29 cellular contexts compared by ENCODE assay signal in the genomic region with DNA sequence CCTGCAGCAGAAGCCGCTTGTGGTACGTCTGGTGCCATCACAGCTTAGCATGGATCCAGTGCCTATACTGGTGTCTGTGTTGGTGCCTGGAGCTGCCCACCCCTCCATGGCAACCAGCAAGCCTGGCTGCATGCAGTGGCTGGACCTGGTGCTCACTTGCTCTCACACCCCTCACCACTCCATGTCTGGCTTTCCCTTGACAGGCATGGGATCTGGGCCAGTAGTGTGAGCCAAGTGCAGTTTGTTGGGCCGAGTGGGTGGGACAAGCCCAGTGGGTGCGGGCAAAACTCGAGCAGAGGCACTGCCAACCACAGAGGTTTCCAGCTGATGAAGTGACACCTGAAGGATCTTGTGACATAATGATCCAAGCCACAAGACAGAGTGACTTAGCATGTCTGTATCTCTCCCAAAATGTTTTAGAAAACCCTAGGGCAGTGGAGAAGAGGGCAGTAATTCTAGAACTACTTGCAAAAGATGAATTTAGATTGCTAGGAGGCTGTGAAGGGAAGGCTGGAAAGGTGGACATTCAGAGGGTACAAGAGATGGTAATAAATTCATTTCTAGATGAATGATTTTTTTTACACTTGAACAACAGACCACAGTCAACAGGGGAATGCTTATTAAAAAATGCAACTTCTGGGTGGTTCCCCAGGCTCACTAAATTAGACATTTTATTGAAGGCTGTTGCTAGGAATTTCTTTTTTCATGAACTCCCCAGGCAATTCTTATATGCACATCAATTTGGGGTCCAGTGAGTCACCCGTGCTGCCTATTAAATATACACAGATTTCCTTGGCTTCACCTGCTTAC.
DNase-seq lines count a peak whose midpoint lies in the region; ATAC-seq and TF ChIP-seq lines count a peak whose summit lies in the region.
"Had no signal": no experiment of that assay in that cellular context is flagged by ENCODE, and none has a peak within 500 bp of the region (broad histone marks: within the 10 kb centered on the region; RNA-seq: fewer than 3 reads in every experiment).

No MANE protein-coding gene starts in this region.

- H2BK12ac ChIP-seq in mesenchymal stem cell (ENCODE audit: low read length in 2 of 2): no peak overlapping the region

- peak overlapping the region in 1 of 2 experiments; percentile 80 for H3K23ac ChIP-seq in mesenchymal stem cell (ENCODE audit: low read length in 2 of 2)

- no peaks in the 10 kb centered on the region for H3K4me1 ChIP-seq in mesenchymal stem cell (ENCODE audit: control insufficient read depth, insufficient read depth, low read depth, low read length)
- H3K4me1 ChIP-seq: ascending aorta, right atrium auricular region, testis had no signal

- DNase-seq in coronary artery (ENCODE audit: low spot score) (peak; percentile 70), DMS79 (lab: John Stamatoyannopoulos, UW) (no peak), mesenchymal stem cell (no peak)
- no peak for DNase-seq in activated T-cell treated with anti-CD3 and anti-CD28 coated beads, Interleukin-2, amount 50 U/mL, for 72 hours
- DNase-seq: activated B cell treated with CpG ODN at 0.5 μM for 24 hours; activated CD4-positive, alpha-beta T cell treated with anti-CD3 and anti-CD28 coated beads, Interleukin-2, amount 10 ng/mL, durations not matched to agents 7 days and 5 days; activated effector memory CD4-positive, alpha-beta T cell treated with anti-CD3 and anti-CD28 coated beads, Interleukin-2, amount 50 U/mL, for 16 hours; activated naive CD8-positive, alpha-beta T cell treated with anti-CD3 and anti-CD28 coated beads for 36 hours; activated T-cell treated with anti-CD3 and anti-CD28 coated beads, Interleukin-2, amount 50 U/mL, for 1 hour; caudate nucleus; CD4-positive, alpha-beta memory T cell; mesendoderm; MM.1S; NCI-H1417; NCI-H2029; NCI-H524 treated with DMSO at 0.1 percent for 48 hours; SK-N-SH; stimulated activated CD4-positive, alpha-beta T cell treated with anti-CD3 and anti-CD28 coated beads, Interleukin-1b, Interleukin-23, amount 100 ng/mL, for 48 hours; testis had no signal

- no peaks in the 10 kb centered on the region for H3K79me1 ChIP-seq in mesenchymal stem cell (replicated peaks; ENCODE audit: low read length, poor library complexity, severe bottlenecking)

- H3K27ac Mint-ChIP-seq in activated T-cell treated with anti-CD3 and anti-CD28 coated beads, Interleukin-2, amount 50 U/mL, for 72 hours: no peak overlapping the region
- H3K27ac Mint-ChIP-seq: activated B cell treated with CpG ODN at 0.5 μM for 24 hours; activated CD4-positive, alpha-beta T cell treated with anti-CD3 and anti-CD28 coated beads, Interleukin-2, amount 10 ng/mL, durations not matched to agents 7 days and 5 days; activated naive CD8-positive, alpha-beta T cell treated with anti-CD3 and anti-CD28 coated beads for 36 hours; CD4-positive, alpha-beta memory T cell; stimulated activated naive CD8-positive, alpha-beta T cell treated with anti-CD3 and anti-CD28 coated beads, Interleukin-15, Interleukin-2, amounts not matched to agents 100 ng/mL and 50 ng/mL, for 24 hours had no signal

- H3K4me2 ChIP-seq in mesenchymal stem cell (ENCODE audit: low read length, poor library complexity, severe bottlenecking): no peak overlapping the region
- H3K4me2 ChIP-seq: KMS-11, SK-N-SH, smooth muscle cell had no signal

- no peak overlapping the region for H3K14ac ChIP-seq in mesenchymal stem cell (ENCODE audit: low read length in 2 of 2)

- no peaks in the 10 kb centered on the region for H3K4me1 Mint-ChIP-seq in activated T-cell treated with anti-CD3 and anti-CD28 coated beads, Interleukin-2, amount 50 U/mL, for 72 hours (ENCODE audit: low read depth)
- H3K4me1 Mint-ChIP-seq: activated B cell treated with CpG ODN at 0.5 μM for 24 hours; activated CD4-positive, alpha-beta T cell treated with anti-CD3 and anti-CD28 coated beads, Interleukin-2, amount 10 ng/mL, durations not matched to agents 7 days and 5 days; activated naive CD8-positive, alpha-beta T cell treated with anti-CD3 and anti-CD28 coated beads for 36 hours; CD4-positive, alpha-beta memory T cell had no signal

- no peaks in the 10 kb centered on the region for H3K27me3 ChIP-seq in mesenchymal stem cell (ENCODE audit: control insufficient read depth in 1 of 2, insufficient read depth in 1 of 2, low read length in 2 of 2)
- H3K27me3 ChIP-seq: ascending aorta, right atrium auricular region, testis had no signal

- H2BK5ac ChIP-seq in mesenchymal stem cell (ENCODE audit: low read depth, low read length, poor library complexity, severe bottlenecking): no peak overlapping the region

- H3K4me3 ChIP-seq in coronary artery (no peak overlapping the region), mesenchymal stem cell (ENCODE audit: insufficient read depth in 1 of 2, low read depth in 1 of 2, low read length in 2 of 2) (no peak overlapping the region)
- H3K4me3 ChIP-seq: ascending aorta, right atrium auricular region, smooth muscle cell, testis had no signal

- H3K36me3 Mint-ChIP-seq in activated T-cell treated with anti-CD3 and anti-CD28 coated beads, Interleukin-2, amount 50 U/mL, for 72 hours (ENCODE audit: insufficient read depth in 2 of 2): peaks cover 0 to 2% of the 10 kb centered on the region in 2 donors
- H3K36me3 Mint-ChIP-seq: activated naive CD8-positive, alpha-beta T cell treated with anti-CD3 and anti-CD28 coated beads for 36 hours; CD4-positive, alpha-beta memory T cell had no signal

- H2BK120ac ChIP-seq in mesenchymal stem cell (ENCODE audit: low read depth, low read length): no peak overlapping the region

- no peak overlapping the region for H2AFZ ChIP-seq in mesenchymal stem cell (ENCODE audit: low read depth, low read length)

- H3K4me3 Mint-ChIP-seq in activated T-cell treated with anti-CD3 and anti-CD28 coated beads, Interleukin-2, amount 50 U/mL, for 72 hours: no peak overlapping the region
- H3K4me3 Mint-ChIP-seq: activated B cell treated with CpG ODN at 0.5 μM for 24 hours; activated CD4-positive, alpha-beta T cell treated with anti-CD3 and anti-CD28 coated beads, Interleukin-2, amount 10 ng/mL, durations not matched to agents 7 days and 5 days; activated naive CD8-positive, alpha-beta T cell treated with anti-CD3 and anti-CD28 coated beads for 36 hours; CD4-positive, alpha-beta memory T cell; stimulated activated naive CD8-positive, alpha-beta T cell treated with anti-CD3 and anti-CD28 coated beads, Interleukin-15, Interleukin-2, amounts not matched to agents 100 ng/mL and 50 ng/mL, for 24 hours had no signal

- no peak overlapping the region for H3K9ac ChIP-seq in mesenchymal stem cell (ENCODE audit: low read length)
- H3K9ac ChIP-seq: KMS-11, SK-N-SH had no signal

- no peak overlapping the region for H3K27ac ChIP-seq in coronary artery
- no peak overlapping the region for H3K27ac ChIP-seq in mesenchymal stem cell (ENCODE audit: low read length, poor library complexity, severe bottlenecking)
- H3K27ac ChIP-seq: ascending aorta, KMS-11, right atrium auricular region, testis had no signal

- WGBS in mesenchymal stem cell: 87% methylated on average over 6 of the region's 6 CpGs

- peak; percentile 37 for ATAC-seq in GM18520 (IDR thresholded peaks at IDR 0.05; ENCODE audit: unreplicated experiment)
- ATAC-seq in GM21447 (IDR thresholded peaks at IDR 0.05; ENCODE audit: unreplicated experiment): peak; percentile 52
- peak; percentile 53 for ATAC-seq in HG03060 (IDR thresholded peaks at IDR 0.05; ENCODE audit: low read depth, unreplicated experiment)
- ATAC-seq in activated T-cell treated with anti-CD3 and anti-CD28 coated beads, Interleukin-2, amount 50 U/mL, for 72 hours (replicated peaks in 1 of 2): no peak
- ATAC-seq: esophagus mucosa, left lobe of liver had no signal

- no peak overlapping the region for H2AK5ac ChIP-seq in mesenchymal stem cell (ENCODE audit: low read length, severe bottlenecking)

- H4K8ac ChIP-seq in mesenchymal stem cell (ENCODE audit: low read length): no peak overlapping the region

- peaks cover 11% of the 10 kb centered on the region for H3K9me3 ChIP-seq in mesenchymal stem cell (ENCODE audit: control insufficient read depth, low read length)
- H3K9me3 ChIP-seq: ascending aorta, right atrium auricular region, SK-N-SH, testis had no signal

- no peak for TF ChIP-seq CTCF in coronary artery (IDR thresholded peaks at IDR 0.05)

- H3K36me3 ChIP-seq in mesenchymal stem cell (ENCODE audit: control insufficient read depth in 1 of 2, insufficient read depth in 2 of 2, low read depth in 1 of 2, low read length in 2 of 2): no peaks in the 10 kb centered on the region
- H3K36me3 ChIP-seq: ascending aorta, right atrium auricular region had no signal

- no peak overlapping the region for H3K4ac ChIP-seq in mesenchymal stem cell (ENCODE audit: low read depth in 1 of 2, low read length in 2 of 2)

- no peak overlapping the region for H3K18ac ChIP-seq in mesenchymal stem cell (ENCODE audit: low read depth in 1 of 2, low read length in 2 of 2)

- H4K91ac ChIP-seq in mesenchymal stem cell (ENCODE audit: low read length): no peak overlapping the region

- peaks cover 4% of the 10 kb centered on the region in 2 donors for H3K9me3 Mint-ChIP-seq in activated T-cell treated with anti-CD3 and anti-CD28 coated beads, Interleukin-2, amount 50 U/mL, for 72 hours

- H3K27me3 Mint-ChIP-seq in activated T-cell treated with anti-CD3 and anti-CD28 coated beads, Interleukin-2, amount 50 U/mL, for 72 hours (ENCODE audit: low read depth): no peaks in the 10 kb centered on the region
- H3K27me3 Mint-ChIP-seq: activated B cell treated with CpG ODN at 0.5 μM for 24 hours; activated CD4-positive, alpha-beta T cell treated with anti-CD3 and anti-CD28 coated beads, Interleukin-2, amount 10 ng/mL, durations not matched to agents 7 days and 5 days; activated naive CD8-positive, alpha-beta T cell treated with anti-CD3 and anti-CD28 coated beads for 36 hours; CD4-positive, alpha-beta memory T cell; stimulated activated naive CD8-positive, alpha-beta T cell treated with anti-CD3 and anti-CD28 coated beads, Interleukin-15, Interleukin-2, amounts not matched to agents 100 ng/mL and 50 ng/mL, for 24 hours had no signal

- H2BK15ac ChIP-seq in mesenchymal stem cell (ENCODE audit: low read depth, poor library complexity, severe bottlenecking): no peak overlapping the region

Comparison
In these comparisons a context has a peak if more than half of its experiments do, and no peak if none do; other contexts are left out.
1. ATAC-seq: peak in GM18520 (single experiment), GM21447 (single experiment) and HG03060 (single experiment); none in activated T-cell treated with anti-CD3 and anti-CD28 coated beads, Interleukin-2, amount 50 U/mL, for 72 hours (0 of 2).